ENCODE assay signal across 20 cellular contexts in the genomic region with DNA sequence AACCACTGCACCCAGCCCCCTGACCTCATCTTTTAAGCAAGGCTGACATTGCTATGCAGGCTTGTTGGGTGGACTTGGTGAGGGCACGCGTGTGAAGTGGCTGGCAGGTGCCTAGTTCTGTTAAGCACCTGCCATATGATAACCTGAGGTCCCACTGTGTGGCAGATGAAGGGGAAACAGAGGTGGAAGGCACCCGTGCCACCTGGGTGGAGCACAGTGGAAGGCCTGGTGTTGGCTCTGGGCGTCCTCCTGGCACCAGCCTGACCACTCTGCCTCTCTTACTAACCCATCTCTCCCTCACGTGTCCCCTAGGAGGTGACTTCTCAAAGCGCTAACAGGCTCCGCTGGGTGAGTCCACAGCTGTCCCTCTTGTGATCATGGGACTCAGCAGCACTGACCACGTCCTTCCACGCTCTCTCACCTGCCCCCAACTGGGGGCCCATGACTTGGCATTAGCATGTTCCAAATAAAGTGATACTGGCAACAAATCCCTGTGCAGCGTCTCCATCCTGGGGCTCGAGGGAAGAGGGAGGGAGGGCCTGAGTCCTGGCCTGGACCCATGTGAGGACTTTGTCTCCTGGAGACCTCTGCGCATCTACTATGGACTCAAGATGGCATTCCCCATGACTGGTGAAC. TPM values are rescaled to one million over a fixed set of nuclear protein-coding genes. Genes with fewer than 3 reads are reported as not detected.
DNase-seq lines count a peak whose midpoint lies in the region; ATAC-seq and TF ChIP-seq lines count a peak whose summit lies in the region.
"Had no signal": no experiment of that assay in that cellular context is flagged by ENCODE, and none has a peak within 500 bp of the region (broad histone marks: within the 10 kb centered on the region; RNA-seq: fewer than 3 reads in every experiment).

No MANE protein-coding gene starts in this region.

- DNase-seq in right cardiac atrium (peak in 2 of 3 donors; percentile 14 to 25), right atrium auricular region (ENCODE audit: low spot score) (no peak), chondrocyte (ENCODE audit: low spot score) (peak; percentile 68), myocyte (ENCODE audit: low read depth) (peak; percentile 58), uterus (peak; percentile 7 to 8), dermis blood vessel endothelial cell (no peak), HEK293T (ENCODE audit: extremely low spot score) (no peak), SKM-1 (lab: John Stamatoyannopoulos, UW; ENCODE audit: unreplicated experiment) (no peak)
- DNase-seq: ACHN; BE2C; C1 segment of cervical spinal cord; CD4-positive, CD25-positive, alpha-beta regulatory T cell; COR-L47; DMS 273 treated with DMSO at 0.1 percent for 48 hours; DMS53; DND-41; EL; H9 had no signal

- H3K27me3 ChIP-seq in right cardiac atrium (ENCODE audit: control insufficient read depth, insufficient read depth) (no peaks in the 10 kb centered on the region), right atrium auricular region (no peaks in the 10 kb centered on the region), uterus (no peaks in the 10 kb centered on the region)
- H3K27me3 ChIP-seq: BE2C had no signal

- H3K36me3 ChIP-seq in right atrium auricular region, result no peaks in the 10 kb centered on the region
- H3K36me3 ChIP-seq in uterus, result no peaks in the 10 kb centered on the region
- H3K36me3 ChIP-seq: BE2C had no signal

- intact Hi-C loops in right cardiac atrium (cut with DNase I), result no loop called here
- intact Hi-C loops in uterus (cut with DNase I; ENCODE audit: low total_unique reads), result loop anchor here (10.0 kb wide), 1 partner anchor 59 kb away; a partner anchor contains a TSS

- H3K36me3 Mint-ChIP-seq in chondrocyte (ENCODE audit: low read depth), result no peaks in the 10 kb centered on the region
- H3K36me3 Mint-ChIP-seq: CD4-positive, CD25-positive, alpha-beta regulatory T cell had no signal

- H3K27ac ChIP-seq in right cardiac atrium (ENCODE audit: low read length), result no peak overlapping the region
- no peak overlapping the region for H3K27ac ChIP-seq in right atrium auricular region
- H3K27ac ChIP-seq in uterus, result no peak overlapping the region

- CTCF ChIA-PET in HEK293T (lab: Yijun Ruan, JAX), result no interaction called here

- TF ChIP-seq CTCF in right atrium auricular region (IDR thresholded peaks at IDR 0.05) (no peak), chondrocyte (IDR thresholded peaks at IDR 0.05) (no peak), uterus (IDR thresholded peaks at IDR 0.05) (no peak)

- H3K9me3 ChIP-seq in right cardiac atrium (ENCODE audit: control insufficient read depth, low read length), result no peaks in the 10 kb centered on the region
- no peaks in the 10 kb centered on the region for H3K9me3 ChIP-seq in right atrium auricular region
- H3K9me3 ChIP-seq in uterus, result no peaks in the 10 kb centered on the region
- H3K9me3 ChIP-seq: BE2C had no signal

- no peak overlapping the region for H3K4me3 ChIP-seq in right cardiac atrium (ENCODE audit: low read length)
- H3K4me3 ChIP-seq in right atrium auricular region, result no peak overlapping the region
- no peak overlapping the region for H3K4me3 ChIP-seq in uterus
- H3K4me3 ChIP-seq: GM23338 had no signal

- peaks cover 5% of the 10 kb centered on the region for H3K4me1 Mint-ChIP-seq in chondrocyte (ENCODE audit: low read depth)

- H3K4me1 ChIP-seq in right cardiac atrium (ENCODE audit: control insufficient read depth, insufficient read depth, low read length) (no peaks in the 10 kb centered on the region), right atrium auricular region (peaks cover 0 to 4% of the 10 kb centered on the region in 2 donors), uterus (no peaks in the 10 kb centered on the region)

- 80% methylated on average over 12 of the region's 12 CpGs for WGBS in right cardiac atrium

- POLR2A ChIA-PET in HEK293T (lab: Yijun Ruan, JAX), result no interaction called here

- H3K27me3 Mint-ChIP-seq in chondrocyte (ENCODE audit: low read depth), result peaks cover 29% of the 10 kb centered on the region

- no peak for ATAC-seq in right cardiac atrium

- no peak overlapping the region for H3K4me3 Mint-ChIP-seq in chondrocyte (ENCODE audit: unreplicated experiment)
- H3K4me3 Mint-ChIP-seq: CD4-positive, CD25-positive, alpha-beta regulatory T cell; CD8-positive, alpha-beta memory T cell; GM23338; H9 had no signal

- no peak for TF ChIP-seq POLR2A in uterus (IDR thresholded peaks at IDR 0.05)

- H3K27ac Mint-ChIP-seq in chondrocyte (ENCODE audit: unreplicated experiment), result no peak overlapping the region
- H3K27ac Mint-ChIP-seq: GM23338, H9 had no signal

- no peaks in the 10 kb centered on the region for H3K9me3 Mint-ChIP-seq in chondrocyte (ENCODE audit: low read depth)
- H3K9me3 Mint-ChIP-seq: CD4-positive, CD25-positive, alpha-beta regulatory T cell; CD8-positive, alpha-beta memory T cell; GM23338; H9 had no signal

TF ChIP-seq in HEK293T, 16 proteins besides CTCF, POLR2A, EP300 and RAD21:
- TF ChIP-seq LEF1 (IDR thresholded peaks at IDR 0.05; ENCODE audit: borderline replicate concordance), result no peak
- no peak for TF ChIP-seq BHLHE40 (IDR thresholded peaks at IDR 0.05; ENCODE audit: borderline replicate concordance)
- TF ChIP-seq ARNT (IDR thresholded peaks at IDR 0.05), result no peak
- TF ChIP-seq FOXA1 (IDR thresholded peaks at IDR 0.05), result no peak
- TF ChIP-seq ELF4 (IDR thresholded peaks at IDR 0.05), result no peak
- no peak for TF ChIP-seq SUZ12 (IDR thresholded peaks at IDR 0.05)
- no peak for TF ChIP-seq FOXM1 (IDR thresholded peaks at IDR 0.05; ENCODE audit: borderline replicate concordance)
- no peak for TF ChIP-seq NFRKB (IDR thresholded peaks at IDR 0.05)
- no peak for TF ChIP-seq L3MBTL2 (conservative IDR thresholded peaks at IDR 0.05)
- no peak for TF ChIP-seq FOXK2 (IDR thresholded peaks at IDR 0.05)
- TF ChIP-seq CTBP1 (IDR thresholded peaks at IDR 0.05; ENCODE audit: borderline replicate concordance), result no peak

RNA-seq across cellular contexts. Expression of a gene that starts 4.6 kb away (rescaled TPM):
- total RNA-seq in right cardiac atrium, result 10 to 100 TPM in 3 of 4 donors, 1 to 10 TPM in 1; 9.0 to 15.9 (median 14.2) TPM
- 7.8 TPM for polyA plus RNA-seq in right cardiac atrium
- total RNA-seq in right atrium auricular region, result 10 to 100 TPM in 1 of 2 donors, 1 to 10 TPM in 1; 7.0 to 11.0 TPM
- 15.9 to 17.6 TPM (median 16.3 TPM) in 3 replicates for total RNA-seq in chondrocyte
- 14.2 and 16.3 TPM in 2 replicates for total RNA-seq in myocyte
- polyA plus RNA-seq in myocyte (2012), result 13.5 TPM
- total RNA-seq in uterus, result 10 to 100 TPM in 2 of 4 donors, 1 to 10 TPM in 2; 1.8 to 39.4 (median 14.6) TPM
- 10.0 and 12.1 TPM in 2 replicates for total RNA-seq in dermis blood vessel endothelial cell

RNA-seq across cellular contexts. Expression of a gene that starts 40.2 kb away (rescaled TPM):
- total RNA-seq in right cardiac atrium (100 to 1,000 TPM in 1 of 4 donors, 10 to 100 TPM in 3; 53.0 to 113 (median 79.0) TPM), right atrium auricular region (100 to 1,000 TPM in 1 of 2 donors, 10 to 100 TPM in 1; 60.7 to 122 TPM), chondrocyte (23.1 to 28.5 TPM (median 24.8 TPM) in 3 replicates), myocyte (22.3 and 26.6 TPM in 2 replicates), uterus (10 to 100 TPM in 2 of 4 donors, 1 to 10 TPM in 2; 2.6 to 22.5 (median 10.1) TPM), dermis blood vessel endothelial cell (12.1 and 31.3 TPM in 2 replicates)
- 66.5 TPM for polyA plus RNA-seq in right cardiac atrium
- 51.5 TPM for polyA plus RNA-seq in myocyte (2012)

Comparison
In these comparisons a context has a peak if more than half of its experiments do, and no peak if none do; other contexts are left out.
1. DNase-seq: peak in right cardiac atrium (2 of 3), chondrocyte (single experiment), myocyte (single experiment) and uterus (2 of 2); none in right atrium auricular region (single experiment), dermis blood vessel endothelial cell (single experiment), HEK293T (single experiment) and SKM-1 (single experiment).